Comparison of ENCODE assay signal across 8 cellular contexts in genomic region chr2:70133127-70133452, GRCh38. TPM values are rescaled to one million over a fixed set of nuclear protein-coding genes. Genes with fewer than 3 reads are reported as not detected.
DNase-seq lines count a peak whose midpoint lies in the region; ATAC-seq, FAIRE-seq and TF ChIP-seq lines count a peak whose summit lies in the region.

No MANE protein-coding gene starts in this region.

- TF ChIP-seq CTCF in thyroid gland (IDR thresholded peaks at IDR 0.05): no peak

- H3K4me1 Mint-ChIP-seq in activated CD8-positive, alpha-beta memory T cell treated with anti-CD3 and anti-CD28 coated beads, Interleukin-2, amount 10 ng/mL, durations not matched to agents 7 days and 5 days: peaks cover 75% of the 10 kb centered on the region
- peaks cover 44% of the 10 kb centered on the region for H3K4me1 Mint-ChIP-seq in memory B cell

- no peak for ATAC-seq in activated CD8-positive, alpha-beta memory T cell treated with anti-CD3 and anti-CD28 coated beads, Interleukin-2, amount 10 ng/mL, durations not matched to agents 7 days and 5 days
- ATAC-seq in memory B cell (ENCODE audit: low read depth): no peak

- intact Hi-C loops in thyroid gland (cut with DNase I): no loop called here

- CTCF ChIA-PET in activated CD8-positive, alpha-beta memory T cell treated with anti-CD3 and anti-CD28 coated beads, Interleukin-2, amount 10 ng/mL, durations not matched to agents 7 days and 5 days (lab: Charles Lee): interaction anchor here (0.6 to 18.1 kb wide), 10 partner anchors 7 to 219 kb away, joined by 3 to 382 read pairs (median 14); partner anchors contain the start of genes MXD1 and PCBP1

- peak overlapping the region; percentile 80 for H3K4me3 Mint-ChIP-seq in activated CD8-positive, alpha-beta memory T cell treated with anti-CD3 and anti-CD28 coated beads, Interleukin-2, amount 10 ng/mL, durations not matched to agents 7 days and 5 days
- H3K4me3 Mint-ChIP-seq in memory B cell: peak overlapping the region; percentile 85

- no peaks in the 10 kb centered on the region for H3K27me3 ChIP-seq in thyroid gland

- no peaks in the 10 kb centered on the region for H3K27me3 Mint-ChIP-seq in activated CD8-positive, alpha-beta memory T cell treated with anti-CD3 and anti-CD28 coated beads, Interleukin-2, amount 10 ng/mL, durations not matched to agents 7 days and 5 days
- no peaks in the 10 kb centered on the region for H3K27me3 Mint-ChIP-seq in memory B cell

- H3K9me3 Mint-ChIP-seq in activated CD8-positive, alpha-beta memory T cell treated with anti-CD3 and anti-CD28 coated beads, Interleukin-2, amount 10 ng/mL, durations not matched to agents 7 days and 5 days (ENCODE audit: low read depth): no peaks in the 10 kb centered on the region
- H3K9me3 Mint-ChIP-seq in memory B cell: no peaks in the 10 kb centered on the region

- no peak for TF ChIP-seq POLR2A in thyroid gland (IDR thresholded peaks at IDR 0.05)

- H3K36me3 ChIP-seq in thyroid gland: no peaks in the 10 kb centered on the region

- no peak overlapping the region for H3K4me3 ChIP-seq in thyroid gland (replicated peaks in 1 of 3)

- H3K27ac Mint-ChIP-seq in activated CD8-positive, alpha-beta memory T cell treated with anti-CD3 and anti-CD28 coated beads, Interleukin-2, amount 10 ng/mL, durations not matched to agents 7 days and 5 days: peak overlapping the region; percentile 100
- H3K27ac Mint-ChIP-seq in memory B cell: peak overlapping the region; percentile 95

- no peaks in the 10 kb centered on the region for H3K9me3 ChIP-seq in thyroid gland

- H3K36me3 Mint-ChIP-seq in activated CD8-positive, alpha-beta memory T cell treated with anti-CD3 and anti-CD28 coated beads, Interleukin-2, amount 10 ng/mL, durations not matched to agents 7 days and 5 days: peaks cover 1% of the 10 kb centered on the region
- peaks cover 2% of the 10 kb centered on the region for H3K36me3 Mint-ChIP-seq in memory B cell

- peak overlapping the region; percentile 46 for H3K27ac ChIP-seq in adipose tissue (ENCODE audit: low read depth, low read length)
- H3K27ac ChIP-seq in thyroid gland: peak overlapping the region; percentile 92 to 97 (median 96)

- H3K4me1 ChIP-seq in thyroid gland: peaks cover 33 to 62% of the 10 kb centered on the region in 2 donors

- 59 to 77% (median 77%) methylated on average over 1 of the region's 1 CpG for WGBS in adipose tissue, 3 donors
- 71 to 88% methylated on average over 1 of the region's 1 CpG for WGBS in thyroid gland, 2 donors

- no peak for DNase-seq in activated CD8-positive, alpha-beta memory T cell treated with anti-CD3 and anti-CD28 coated beads, Interleukin-2, amount 10 ng/mL, durations not matched to agents 7 days and 5 days
- DNase-seq in activated CD8-positive, alpha-beta memory T cell treated with anti-CD3 and anti-CD28 coated beads, Interleukin-2, amount 50 U/mL, for 4 hours: no peak
- DNase-seq in memory B cell (ENCODE audit: low spot score in 2 of 2) (no peak), thyroid gland (no peak), RCC 7860 (ENCODE audit: low spot score) (no peak), mesenteric fat pad (ENCODE audit: low spot score) (no peak), COR-L47 (lab: John Stamatoyannopoulos, UW) (no peak)

- no peak for FAIRE-seq in RCC 7860 (lab: Jason Lieb, UNC)

RNA-seq across cellular contexts. Expression of gene PCBP1, which starts 45.8 kb away (rescaled TPM):
- total RNA-seq in activated CD8-positive, alpha-beta memory T cell treated with anti-CD3 and anti-CD28 coated beads, Interleukin-2, amount 10 ng/mL, durations not matched to agents 7 days and 5 days: 100 to 1,000 TPM; 429 to 464 TPM
- polyA plus RNA-seq in adipose tissue: 100 to 1,000 TPM; 233 to 396 (median 326) TPM
- total RNA-seq in thyroid gland (100 to 1,000 TPM; 165 to 215 (median 195) TPM), mesenteric fat pad (399 TPM)

RNA-seq across cellular contexts. Expression of gene C2orf42, which starts 57.7 kb away (rescaled TPM):
- 10 to 100 TPM; 26.6 to 28.6 TPM for total RNA-seq in activated CD8-positive, alpha-beta memory T cell treated with anti-CD3 and anti-CD28 coated beads, Interleukin-2, amount 10 ng/mL, durations not matched to agents 7 days and 5 days
- polyA plus RNA-seq in adipose tissue: 10 to 100 TPM in 1 of 3 donors, 1 to 10 TPM in 2; 5.4 to 14.2 (median 5.6) TPM
- 10 to 100 TPM in 3 of 4 donors, 1 to 10 TPM in 1; 9.8 to 26.5 (median 18.0) TPM for total RNA-seq in thyroid gland
- 10.9 TPM for total RNA-seq in mesenteric fat pad
